In genomic region chr1:29563571-29563970, GRCh38 we compare ENCODE assay signal across 1 cellular context.
TF ChIP-seq lines count a peak whose summit lies in the region.

No MANE protein-coding gene starts in this region.

TF ChIP-seq in K562, 482 proteins besides CTCF, POLR2A, EP300 and RAD21 (continued from another document):
- TF ChIP-seq GATAD2B (IDR thresholded peaks at IDR 0.05; ENCODE audit: borderline replicate concordance) (no peak), ETV6 (IDR thresholded peaks at IDR 0.05; ENCODE audit: borderline replicate concordance in 1 of 2, low read depth in 2 of 2, low read length in 1 of 2) (no peak), ETV6 (CRISPR knock-in tag; IDR thresholded peaks at IDR 0.05; ENCODE audit: borderline replicate concordance) (no peak), CEBPB (tag; IDR thresholded peaks at IDR 0.05) (no peak), STAT5B (CRISPR knock-in tag; IDR thresholded peaks at IDR 0.05) (no peak)
